In genomic region chr10:2876032-2876431, GRCh38 we compare ENCODE assay signal across 29 cellular contexts.
"Had no signal": no experiment of that assay in that cellular context is flagged by ENCODE, and none has a peak within 500 bp of the region (broad histone marks: within the 10 kb centered on the region; RNA-seq: fewer than 3 reads in every experiment).

No MANE protein-coding gene starts in this region.

- FAIRE-seq: urothelium cell line had no signal

- H3K27ac Mint-ChIP-seq: stimulated activated effector memory CD8-positive, alpha-beta T cell treated with anti-CD3 and anti-CD28 coated beads, Interleukin-12 subunit alpha, Interleukin-12 subunit beta, amount 100 ng/mL, for 72 hours; stimulated activated memory B cell treated with anti-CD40 and anti-IgM and Interleukin-4, amounts not matched to agents 10 μg/mL and 1 μg/mL and 100 μg/mL, for 72 hours; stimulated activated naive B cell treated with anti-CD40 and anti-IgM and Interleukin-4, amounts not matched to agents 10 μg/mL and 1 μg/mL and 100 μg/mL, for 72 hours; stimulated activated naive CD8-positive, alpha-beta T cell treated with anti-CD3 and anti-CD28 coated beads, Interleukin-15, amount 100 ng/mL, for 72 hours; stimulated activated naive CD8-positive, alpha-beta T cell treated with anti-CD3 and anti-CD28 coated beads, Interleukin-15, Interleukin-2, amounts not matched to agents 100 ng/mL and 50 ng/mL, for 24 hours; type B pancreatic cell had no signal

- H3K4me1 Mint-ChIP-seq: stimulated activated effector memory CD8-positive, alpha-beta T cell treated with anti-CD3 and anti-CD28 coated beads, Interleukin-12 subunit alpha, Interleukin-12 subunit beta, amount 100 ng/mL, for 72 hours; stimulated activated memory B cell treated with anti-CD40 and anti-IgM and Interleukin-4, amounts not matched to agents 10 μg/mL and 1 μg/mL and 100 μg/mL, for 72 hours; stimulated activated naive B cell treated with anti-CD40 and anti-IgM and Interleukin-4, amounts not matched to agents 10 μg/mL and 1 μg/mL and 100 μg/mL, for 72 hours; stimulated activated naive CD8-positive, alpha-beta T cell treated with anti-CD3 and anti-CD28 coated beads, Interleukin-15, amount 100 ng/mL, for 72 hours had no signal

- H3K4me3 Mint-ChIP-seq: stimulated activated effector memory CD8-positive, alpha-beta T cell treated with anti-CD3 and anti-CD28 coated beads, Interleukin-12 subunit alpha, Interleukin-12 subunit beta, amount 100 ng/mL, for 72 hours; stimulated activated memory B cell treated with anti-CD40 and anti-IgM and Interleukin-4, amounts not matched to agents 10 μg/mL and 1 μg/mL and 100 μg/mL, for 72 hours; stimulated activated naive B cell treated with anti-CD40 and anti-IgM and Interleukin-4, amounts not matched to agents 10 μg/mL and 1 μg/mL and 100 μg/mL, for 72 hours; stimulated activated naive CD8-positive, alpha-beta T cell treated with anti-CD3 and anti-CD28 coated beads, Interleukin-15, amount 100 ng/mL, for 72 hours; stimulated activated naive CD8-positive, alpha-beta T cell treated with anti-CD3 and anti-CD28 coated beads, Interleukin-15, Interleukin-2, amounts not matched to agents 100 ng/mL and 50 ng/mL, for 24 hours; type B pancreatic cell had no signal

- H3K4me1 ChIP-seq: stomach, suprapubic skin, testis, thyroid gland, tibial artery, tibial nerve, transverse colon, upper lobe of left lung, upper lobe of right lung, uterus, vagina had no signal

- H3K36me3 Mint-ChIP-seq: stimulated activated effector memory CD8-positive, alpha-beta T cell treated with anti-CD3 and anti-CD28 coated beads, Interleukin-12 subunit alpha, Interleukin-12 subunit beta, amount 100 ng/mL, for 72 hours; stimulated activated memory B cell treated with anti-CD40 and anti-IgM and Interleukin-4, amounts not matched to agents 10 μg/mL and 1 μg/mL and 100 μg/mL, for 72 hours; stimulated activated naive B cell treated with anti-CD40 and anti-IgM and Interleukin-4, amounts not matched to agents 10 μg/mL and 1 μg/mL and 100 μg/mL, for 72 hours; type B pancreatic cell had no signal

- DNase-seq: stimulated activated CD4-positive, alpha-beta T cell treated with anti-CD3 and anti-CD28 coated beads, Interleukin-2, amount 100 ng/mL, for 48 hours; stimulated activated CD4-positive, alpha-beta T cell treated with anti-CD3 and anti-CD28 coated beads, Interleukin-4, amount 100 ng/mL, for 1 hour; stimulated activated CD4-positive, alpha-beta T cell treated with anti-CD3 and anti-CD28 coated beads, Interleukin-4, amount 100 ng/mL, for 24 hours; stimulated activated CD4-positive, alpha-beta T cell treated with anti-CD3 and anti-CD28 coated beads, Interleukin-4, amount 100 ng/mL, for 4 hours; stimulated activated CD8-positive, alpha-beta memory T cell treated with anti-CD3 and anti-CD28 coated beads, Interleukin-4, amount 100 ng/mL, for 48 hours; stimulated activated naive B cell treated with anti-CD40 and anti-IgM and Interleukin-4, amounts not matched to agents 10 μg/mL and 1 μg/mL and 100 μg/mL, for 72 hours; stimulated activated naive CD4-positive, alpha-beta T cell; stimulated activated naive CD4-positive, alpha-beta T cell treated with Interleukin-2 at 50 U/mL for 16 hours; stimulated activated naive CD8-positive, alpha-beta T cell treated with anti-CD3 and anti-CD28 coated beads, Interleukin-15, amount 100 ng/mL, for 72 hours; stimulated activated naive CD8-positive, alpha-beta T cell treated with anti-CD3 and anti-CD28 coated beads, Interleukin-15, Interleukin-2, amounts not matched to agents 100 U/mL and 50 U/mL, for 24 hours; stomach; substantia nigra; testis; thyroid gland; tibial artery; transverse colon; trophoblast cell; upper lobe of left lung; upper lobe of right lung; uterus had no signal

- H3K27ac ChIP-seq: stomach, suprapubic skin, testis, thoracic aorta, thyroid gland, tibial artery, tibial nerve, transverse colon, upper lobe of left lung, upper lobe of right lung, uterus, vagina had no signal

- H3K27me3 ChIP-seq: testis, thyroid gland, tibial artery, tibial nerve, transverse colon, upper lobe of left lung, uterus, vagina had no signal

- H3K9me3 ChIP-seq: stomach, suprapubic skin, testis, thoracic aorta, thyroid gland, tibial artery, tibial nerve, transverse colon, upper lobe of left lung, upper lobe of right lung, uterus, vagina had no signal

- H3K4me3 ChIP-seq: stomach, suprapubic skin, testis, thoracic aorta, thyroid gland, tibial artery, tibial nerve, transverse colon, upper lobe of left lung, upper lobe of right lung, uterus, vagina had no signal

- H3K36me3 ChIP-seq: stomach, suprapubic skin, thoracic aorta, thyroid gland, tibial artery, tibial nerve, transverse colon, upper lobe of left lung, upper lobe of right lung, uterus, vagina had no signal

- ATAC-seq: stimulated activated effector memory CD8-positive, alpha-beta T cell treated with anti-CD3 and anti-CD28 coated beads, Interleukin-12 subunit alpha, Interleukin-12 subunit beta, amount 100 ng/mL, for 72 hours; stimulated activated memory B cell treated with anti-CD40 and anti-IgM and Interleukin-4, amounts not matched to agents 10 μg/mL and 1 μg/mL and 100 μg/mL, for 72 hours; stimulated activated naive B cell treated with anti-CD40 and anti-IgM and Interleukin-4, amounts not matched to agents 10 μg/mL and 1 μg/mL and 100 μg/mL, for 72 hours; stimulated activated naive CD8-positive, alpha-beta T cell treated with anti-CD3 and anti-CD28 coated beads, Interleukin-15, amount 100 ng/mL, for 72 hours; stimulated activated naive CD8-positive, alpha-beta T cell treated with anti-CD3 and anti-CD28 coated beads, Interleukin-15, Interleukin-2, amounts not matched to agents 100 U/mL and 50 U/mL, for 24 hours; upper lobe of right lung had no signal

- H3K9me3 Mint-ChIP-seq: stimulated activated effector memory CD8-positive, alpha-beta T cell treated with anti-CD3 and anti-CD28 coated beads, Interleukin-12 subunit alpha, Interleukin-12 subunit beta, amount 100 ng/mL, for 72 hours; stimulated activated naive B cell treated with anti-CD40 and anti-IgM and Interleukin-4, amounts not matched to agents 10 μg/mL and 1 μg/mL and 100 μg/mL, for 72 hours; stimulated activated naive CD8-positive, alpha-beta T cell treated with anti-CD3 and anti-CD28 coated beads, Interleukin-15, amount 100 ng/mL, for 72 hours; stimulated activated naive CD8-positive, alpha-beta T cell treated with anti-CD3 and anti-CD28 coated beads, Interleukin-15, Interleukin-2, amounts not matched to agents 100 ng/mL and 50 ng/mL, for 24 hours; type B pancreatic cell had no signal
